2 cellular contexts compared by ENCODE assay signal in genomic region chr5:172783319-172783718, GRCh38.
TF ChIP-seq lines count a peak whose summit lies in the region.

No MANE protein-coding gene starts in this region.

TF ChIP-seq in A549, 52 proteins besides CTCF, POLR2A, EP300 and RAD21:
- 0 out of 2 replicates have a peak, but pooled peaks have one; percentile 43 for TF ChIP-seq TP53 (CRISPR knock-in tag; IDR thresholded peaks at IDR 0.05)

TF ChIP-seq in K562, 482 proteins besides CTCF, POLR2A, EP300 and RAD21:
- TF ChIP-seq BCOR (IDR thresholded peaks at IDR 0.05) (peak; percentile 59), KDM1A (IDR thresholded peaks at IDR 0.05) (peak in 1 of 2 experiments; percentile 30; a peak in 1 of 4 replicates), RBM25 (IDR thresholded peaks at IDR 0.05; ENCODE audit: low read depth, low read length, severe bottlenecking) (peak; percentile 27), ZNF121 (CRISPR knock-in tag; conservative IDR thresholded peaks at IDR 0.05) (peak; percentile 98)
